In genomic region chr4:54794033-54794432, GRCh38 we compare ENCODE assay signal across 16 cellular contexts.
"Had no signal": no experiment of that assay in that cellular context is flagged by ENCODE, and none has a peak within 500 bp of the region (broad histone marks: within the 10 kb centered on the region; RNA-seq: fewer than 3 reads in every experiment).

No MANE protein-coding gene starts in this region.

- DNase-seq: esophagus squamous epithelium; foreskin fibroblast; glutamatergic neuron; kidney; left cardiac atrium; left ventricle myocardium superior; mesenchymal stem cell; midbrain; posterior cingulate gyrus; sigmoid colon; stimulated activated CD4-positive, alpha-beta T cell treated with anti-CD3 and anti-CD28 coated beads, Interleukin-2, amount 100 ng/mL, for 24 hours; stimulated activated CD4-positive, alpha-beta T cell treated with anti-CD3 and anti-CD28 coated beads, Interleukin-4, amount 100 ng/mL, for 4 hours; stimulated activated naive B cell treated with anti-CD40 and anti-IgM and Interleukin-4, amounts not matched to agents 10 μg/mL and 1 μg/mL and 100 μg/mL, for 72 hours; stimulated activated naive CD8-positive, alpha-beta T cell treated with anti-CD3 and anti-CD28 coated beads, Interleukin-15, amount 100 ng/mL, for 72 hours; testis; transverse colon had no signal
